ENCODE assay signal across 1 cellular context in the genomic region with DNA sequence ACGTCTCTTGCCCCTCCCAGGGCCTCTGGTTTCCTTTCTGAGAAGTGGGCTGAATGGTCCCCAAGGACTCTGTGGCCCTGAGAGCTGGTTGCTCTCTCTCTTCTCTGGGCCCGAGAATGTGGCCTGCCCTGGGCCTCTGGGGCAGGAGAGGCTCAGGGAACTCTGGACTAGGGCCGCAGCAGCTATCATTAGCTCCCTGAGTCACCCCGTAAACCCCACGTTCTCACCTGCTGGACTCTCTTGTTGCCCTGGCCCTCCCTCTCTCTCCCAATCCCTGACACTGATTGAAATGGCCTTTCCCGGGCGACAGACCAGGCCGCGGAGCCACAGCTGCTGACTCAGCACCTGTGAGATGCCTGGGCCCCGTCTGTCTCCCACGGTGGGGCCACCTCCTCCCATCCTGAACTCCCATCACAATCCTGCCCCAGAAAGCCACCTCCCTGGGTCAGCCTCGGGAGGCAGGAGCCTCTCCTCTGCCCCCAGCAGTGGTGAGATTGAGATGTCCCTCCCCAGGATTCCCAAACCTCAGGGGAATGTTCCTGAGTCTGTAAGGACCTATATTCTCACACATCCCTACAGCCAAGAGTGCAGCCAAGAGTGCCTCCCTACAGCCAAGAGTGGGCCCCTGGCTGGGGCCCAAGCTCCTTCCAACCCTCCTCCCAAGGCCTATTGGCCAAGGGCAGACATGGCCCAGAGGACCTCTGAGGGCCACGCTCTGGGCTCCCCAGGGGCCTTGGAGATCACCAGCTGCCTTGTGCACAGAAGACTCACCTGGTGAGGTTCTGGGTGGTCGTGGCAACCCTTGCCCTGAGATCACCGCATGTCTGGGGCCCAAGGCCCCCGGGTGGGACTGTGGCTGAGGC.
TF ChIP-seq lines count a peak whose summit lies in the region.

No MANE protein-coding gene starts in this region.

TF ChIP-seq in K562, 482 proteins besides CTCF, POLR2A, EP300 and RAD21 (continued from another document):
- TF ChIP-seq, protein P1, sequence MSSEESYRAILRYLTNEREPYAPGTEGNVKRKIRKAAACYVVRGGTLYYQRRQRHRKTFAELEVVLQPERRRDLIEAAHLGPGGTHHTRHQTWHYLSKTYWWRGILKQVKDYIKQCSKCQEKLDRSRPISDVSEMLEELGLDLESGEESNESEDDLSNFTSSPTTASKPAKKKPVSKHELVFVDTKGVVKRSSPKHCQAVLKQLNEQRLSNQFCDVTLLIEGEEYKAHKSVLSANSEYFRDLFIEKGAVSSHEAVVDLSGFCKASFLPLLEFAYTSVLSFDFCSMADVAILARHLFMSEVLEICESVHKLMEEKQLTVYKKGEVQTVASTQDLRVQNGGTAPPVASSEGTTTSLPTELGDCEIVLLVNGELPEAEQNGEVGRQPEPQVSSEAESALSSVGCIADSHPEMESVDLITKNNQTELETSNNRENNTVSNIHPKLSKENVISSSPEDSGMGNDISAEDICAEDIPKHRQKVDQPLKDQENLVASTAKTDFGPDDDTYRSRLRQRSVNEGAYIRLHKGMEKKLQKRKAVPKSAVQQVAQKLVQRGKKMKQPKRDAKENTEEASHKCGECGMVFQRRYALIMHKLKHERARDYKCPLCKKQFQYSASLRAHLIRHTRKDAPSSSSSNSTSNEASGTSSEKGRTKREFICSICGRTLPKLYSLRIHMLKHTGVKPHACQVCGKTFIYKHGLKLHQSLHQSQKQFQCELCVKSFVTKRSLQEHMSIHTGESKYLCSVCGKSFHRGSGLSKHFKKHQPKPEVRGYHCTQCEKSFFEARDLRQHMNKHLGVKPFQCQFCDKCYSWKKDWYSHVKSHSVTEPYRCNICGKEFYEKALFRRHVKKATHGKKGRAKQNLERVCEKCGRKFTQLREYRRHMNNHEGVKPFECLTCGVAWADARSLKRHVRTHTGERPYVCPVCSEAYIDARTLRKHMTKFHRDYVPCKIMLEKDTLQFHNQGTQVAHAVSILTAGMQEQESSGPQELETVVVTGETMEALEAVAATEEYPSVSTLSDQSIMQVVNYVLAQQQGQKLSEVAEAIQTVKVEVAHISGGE (CRISPR knock-in tag; IDR thresholded peaks at IDR 0.05) = no peak
- TF ChIP-seq ZNF224 (CRISPR knock-in tag; IDR thresholded peaks at IDR 0.05) (no peak), ZBTB17 (CRISPR knock-in tag; IDR thresholded peaks at IDR 0.05) (no peak), ZNF354B (CRISPR knock-in tag; IDR thresholded peaks at IDR 0.05) (no peak), MEIS2 (IDR thresholded peaks at IDR 0.05; ENCODE audit: partially characterized antibody) (no peak), TAF9B (IDR thresholded peaks at IDR 0.05; ENCODE audit: partially characterized antibody) (no peak), ELF1 (tag; IDR thresholded peaks at IDR 0.05) (no peak), SRF (CRISPR knock-in tag; IDR thresholded peaks at IDR 0.05) (no peak), MYNN (IDR thresholded peaks at IDR 0.05) (no peak), MYNN (CRISPR knock-in tag; IDR thresholded peaks at IDR 0.05) (no peak), MAFK (IDR thresholded peaks at IDR 0.05; ENCODE audit: low read length) (peak; percentile 86), MAFG (tag; conservative IDR thresholded peaks at IDR 0.05) (peak; percentile 83), XRCC3 (IDR thresholded peaks at IDR 0.05) (no peak), ZNF316 (IDR thresholded peaks at IDR 0.05) (peak; percentile 92), ZNF263 (CRISPR knock-in tag; IDR thresholded peaks at IDR 0.05; ENCODE audit: borderline replicate concordance) (no peak), MAFF (IDR thresholded peaks at IDR 0.05; ENCODE audit: low read length) (peak; percentile 45; the same call in 1 of the 2 replicates), NCOR1 (IDR thresholded peaks at IDR 0.05) (no peak), RCOR1 (IDR thresholded peaks at IDR 0.05; ENCODE audit: borderline replicate concordance in 1 of 2, low read depth in 2 of 2, low read length in 2 of 2) (no peak), C11orf30 (IDR thresholded peaks at IDR 0.05; ENCODE audit: low read depth) (peak; percentile 94), ZNF75A (CRISPR knock-in tag; IDR thresholded peaks at IDR 0.05) (no peak), DNMT1 (IDR thresholded peaks at IDR 0.05) (no peak), CEBPB (tag; IDR thresholded peaks at IDR 0.05) (no peak), ZNF668 (CRISPR knock-in tag; IDR thresholded peaks at IDR 0.05) (no peak), ETV6 (IDR thresholded peaks at IDR 0.05; ENCODE audit: borderline replicate concordance in 1 of 2, low read depth in 2 of 2, low read length in 1 of 2) (no peak), ETV6 (CRISPR knock-in tag; IDR thresholded peaks at IDR 0.05; ENCODE audit: borderline replicate concordance) (no peak)
- TF ChIP-seq, protein P2, sequence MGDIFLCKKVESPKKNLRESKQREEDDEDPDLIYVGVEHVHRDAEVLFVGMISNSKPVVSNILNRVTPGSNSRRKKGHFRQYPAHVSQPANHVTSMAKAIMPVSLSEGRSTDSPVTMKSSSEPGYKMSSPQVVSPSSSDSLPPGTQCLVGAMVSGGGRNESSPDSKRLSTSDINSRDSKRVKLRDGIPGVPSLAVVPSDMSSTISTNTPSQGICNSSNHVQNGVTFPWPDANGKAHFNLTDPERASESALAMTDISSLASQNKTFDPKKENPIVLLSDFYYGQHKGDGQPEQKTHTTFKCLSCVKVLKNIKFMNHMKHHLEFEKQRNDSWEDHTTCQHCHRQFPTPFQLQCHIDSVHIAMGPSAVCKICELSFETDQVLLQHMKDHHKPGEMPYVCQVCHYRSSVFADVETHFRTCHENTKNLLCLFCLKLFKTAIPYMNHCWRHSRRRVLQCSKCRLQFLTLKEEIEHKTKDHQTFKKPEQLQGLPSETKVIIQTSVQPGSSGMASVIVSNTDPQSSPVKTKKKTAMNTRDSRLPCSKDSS (IDR thresholded peaks at IDR 0.05; ENCODE audit: low read depth, partially characterized antibody) = no peak
- TF ChIP-seq, protein P3, sequence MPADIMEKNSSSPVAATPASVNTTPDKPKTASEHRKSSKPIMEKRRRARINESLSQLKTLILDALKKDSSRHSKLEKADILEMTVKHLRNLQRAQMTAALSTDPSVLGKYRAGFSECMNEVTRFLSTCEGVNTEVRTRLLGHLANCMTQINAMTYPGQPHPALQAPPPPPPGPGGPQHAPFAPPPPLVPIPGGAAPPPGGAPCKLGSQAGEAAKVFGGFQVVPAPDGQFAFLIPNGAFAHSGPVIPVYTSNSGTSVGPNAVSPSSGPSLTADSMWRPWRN (IDR thresholded peaks at IDR 0.05; ENCODE audit: low read depth) = no peak
TF ChIP-seq in K562: peak in this region for 5.
